Comparison of ENCODE assay signal across 8 cellular contexts in the genomic region with DNA sequence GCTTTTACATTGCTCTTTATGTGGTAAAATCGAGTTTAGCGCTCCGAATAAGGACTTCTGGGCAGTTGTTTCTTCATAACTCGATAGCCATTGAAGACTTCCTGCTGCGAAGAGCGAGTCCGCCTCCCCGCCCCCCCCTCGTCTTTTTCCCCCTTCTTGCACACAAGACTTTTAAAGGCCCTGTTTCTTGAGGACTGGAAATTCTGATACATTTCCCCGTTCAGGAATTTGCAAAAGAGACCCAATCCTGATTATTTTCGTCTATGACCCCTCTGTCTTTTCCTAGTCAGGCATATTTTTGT. TPM values are rescaled to one million over a fixed set of nuclear protein-coding genes. Genes with fewer than 3 reads are reported as not detected.
DNase-seq lines count a peak whose midpoint lies in the region; FAIRE-seq and TF ChIP-seq lines count a peak whose summit lies in the region.

No MANE protein-coding gene starts in this region.

- H3K27ac ChIP-seq in OCI-LY1 (ENCODE audit: low read depth, low read length, poor library complexity, severe bottlenecking) (peak overlapping the region; percentile 95), colonic mucosa (peak overlapping the region; percentile 97)

- no peaks in the 10 kb centered on the region for H3F3A ChIP-seq in OCI-LY1 (ENCODE audit: insufficient read depth, low read length)

- H4K20me1 ChIP-seq in OCI-LY1 (ENCODE audit: insufficient read depth, low read length), result no peaks in the 10 kb centered on the region

- no peak for FAIRE-seq in GM12891 (lab: Jason Lieb, UNC)

- H3K36me3 ChIP-seq in OCI-LY1 (ENCODE audit: insufficient read depth, low read length) (peaks cover 8% of the 10 kb centered on the region; the same call in 1 of the 2 replicates), colonic mucosa (no peaks in the 10 kb centered on the region), mucosa of stomach (ENCODE audit: control insufficient read depth, insufficient read depth, low read length) (no peaks in the 10 kb centered on the region)

- peaks cover 37% of the 10 kb centered on the region for H3K4me1 ChIP-seq in OCI-LY1 (ENCODE audit: insufficient read depth, low read length, severe bottlenecking)
- H3K4me1 ChIP-seq in colonic mucosa, result peaks cover 4% of the 10 kb centered on the region
- peaks cover 20% of the 10 kb centered on the region for H3K4me1 ChIP-seq in mucosa of stomach (ENCODE audit: control insufficient read depth, insufficient read depth, low read length)

- peak overlapping the region; percentile 86 for H3K9ac ChIP-seq in OCI-LY1 (ENCODE audit: low read length)
- H3K9ac ChIP-seq in colonic mucosa (ENCODE audit: low read depth in 2 of 2, low read length in 2 of 2), result peak overlapping the region; percentile 90 to 100
- peak overlapping the region; percentile 94 for H3K9ac ChIP-seq in mucosa of stomach (ENCODE audit: low read length)

- H3K27me3 ChIP-seq in OCI-LY1 (ENCODE audit: insufficient read depth, low read length) (no peaks in the 10 kb centered on the region), colonic mucosa (no peaks in the 10 kb centered on the region), mucosa of stomach (ENCODE audit: control insufficient read depth, insufficient read depth, low read length) (no peaks in the 10 kb centered on the region)

- H3K4me2 ChIP-seq in OCI-LY1 (ENCODE audit: low read length), result peak overlapping the region; percentile 89

- peak; percentile 30 for DNase-seq in Daoy (ENCODE audit: low read depth)
- DNase-seq in colonic mucosa, result no peak
- DNase-seq in GM12891 (ENCODE audit: insufficient read length, low spot score), result no peak
- no peak for DNase-seq in stimulated activated CD8-positive, alpha-beta memory T cell treated with anti-CD3 and anti-CD28 coated beads, Interleukin-4, amount 100 ng/mL, for 48 hours
- no peak for DNase-seq in NCI-H2081 treated with DMSO at 0.1 percent for 48 hours (lab: John Stamatoyannopoulos, UW)
- DNase-seq in NCI-H748 treated with DMSO at 0.1 percent for 48 hours (lab: John Stamatoyannopoulos, UW), result no peak

- H2AFZ ChIP-seq in OCI-LY1 (ENCODE audit: low read length), result peak overlapping the region; percentile 37; the same call in 1 of the 2 replicates

- TF ChIP-seq POLR2A in GM12891 (IDR thresholded peaks at IDR 0.05; ENCODE audit: low read depth, low read length), result no peak

- no peaks in the 10 kb centered on the region for H3K79me2 ChIP-seq in OCI-LY1 (ENCODE audit: insufficient read depth, low read length)

- intact Hi-C loops in colonic mucosa (cut with DNase I), result loop anchor here (5.0 to 10.0 kb wide), 3 partner anchors 156 to 1069 kb away; no protein-coding TSS in a partner anchor

- H3K9me3 ChIP-seq in OCI-LY1 (ENCODE audit: low read length), result no peaks in the 10 kb centered on the region
- no peaks in the 10 kb centered on the region for H3K9me3 ChIP-seq in colonic mucosa
- no peaks in the 10 kb centered on the region for H3K9me3 ChIP-seq in mucosa of stomach (ENCODE audit: control insufficient read depth, low read length)

- no peak for TF ChIP-seq CTCF in OCI-LY1 (IDR thresholded peaks at IDR 0.05; ENCODE audit: low read length)
- no peak for TF ChIP-seq CTCF in colonic mucosa (IDR thresholded peaks at IDR 0.05)

- H3K9me2 ChIP-seq in OCI-LY1 (ENCODE audit: low read depth, low read length), result no peaks in the 10 kb centered on the region

- H3K4me3 ChIP-seq in OCI-LY1 (ENCODE audit: low read depth, low read length, poor library complexity, severe bottlenecking) (peak overlapping the region; percentile 94), colonic mucosa (peak overlapping the region; percentile 70), mucosa of stomach (ENCODE audit: low read length) (peak overlapping the region; percentile 94)

TF ChIP-seq in GM12891, 5 proteins besides CTCF, POLR2A, EP300 and RAD21:
- TF ChIP-seq TAF1 (IDR thresholded peaks at IDR 0.05; ENCODE audit: low read depth, low read length), result no peak
- no peak for TF ChIP-seq SPI1 (IDR thresholded peaks at IDR 0.05; ENCODE audit: low read depth, low read length)
- TF ChIP-seq PAX5 (IDR thresholded peaks at IDR 0.05; ENCODE audit: insufficient read depth, low read length, severe bottlenecking), result no peak
- TF ChIP-seq POLR2AphosphoS5 (IDR thresholded peaks at IDR 0.05; ENCODE audit: low read depth, low read length), result no peak
- no peak for TF ChIP-seq POU2F2 (IDR thresholded peaks at IDR 0.05; ENCODE audit: low read depth, low read length)

RNA-seq across cellular contexts. Expression of gene CITED2, which starts 1.6 kb away (rescaled TPM):
- 19.3 and 19.5 TPM in 2 replicates for total RNA-seq in Daoy (2014; rRNA removed; shearing (Covaris generic))
- total RNA-seq in colonic mucosa, result 100 to 1,000 TPM; 113 to 119 TPM
- polyA plus RNA-seq in GM12891 (2012; ENCODE audit: low read depth, missing spikeins), result 9.6 TPM
